Comparison of ENCODE assay signal across 8 cellular contexts in genomic region chr9:136629879-136630661, GRCh38. TPM values are rescaled to one million over a fixed set of nuclear protein-coding genes. Genes with fewer than 3 reads are reported as not detected.
DNase-seq lines count a peak whose midpoint lies in the region; ATAC-seq and TF ChIP-seq lines count a peak whose summit lies in the region.

No MANE protein-coding gene starts in this region.

- H3K9me3 ChIP-seq in psoas muscle, result no peaks in the 10 kb centered on the region

- TF ChIP-seq CTCF in fibroblast of villous mesenchyme (IDR thresholded peaks at IDR 0.05; ENCODE audit: insufficient read depth, low read depth, low read length) (peak; percentile 73), psoas muscle (IDR thresholded peaks at IDR 0.05) (peak; percentile 37)

- 35 to 42% (median 38%) methylated on average over 17 to 19 of the region's 19 CpGs for WGBS in psoas muscle, 3 donors

- H3K27ac ChIP-seq in psoas muscle, result no peak overlapping the region

- intact Hi-C loops in psoas muscle (cut with DNase I), result loop anchor here (2.0 to 10.0 kb wide), 3 partner anchors 62 to 295 kb away; no protein-coding TSS in a partner anchor

- no peaks in the 10 kb centered on the region for H3K36me3 ChIP-seq in psoas muscle (ENCODE audit: insufficient read depth in 1 of 2, low read depth in 1 of 2)

- peaks cover 12% of the 10 kb centered on the region for H3K4me1 ChIP-seq in psoas muscle

- peaks cover 0 to 2% (median 0%) of the 10 kb centered on the region in 3 donors for H3K27me3 ChIP-seq in psoas muscle (ENCODE audit: insufficient read depth in 3 of 3, low read length in 2 of 3)

- DNase-seq in DMS153 treated with DMSO at 0.1 percent for 48 hours (lab: John Stamatoyannopoulos, UW; ENCODE audit: unreplicated experiment) (peak; percentile 10), DMS153 (lab: John Stamatoyannopoulos, UW) (no peak), NCI-H748 treated with DMSO at 0.1 percent for 48 hours (lab: John Stamatoyannopoulos, UW) (peak; percentile 54), fibroblast of villous mesenchyme (ENCODE audit: low read depth) (peak; percentile 50), psoas muscle (peak in 1 of 2 donors; percentile 68)
- peak; percentile 62 for DNase-seq in activated T-cell treated with anti-CD3 and anti-CD28 coated beads, Interleukin-2, amount 50 U/mL, for 1 hour

- no peak overlapping the region for H3K4me3 ChIP-seq in fibroblast of villous mesenchyme (ENCODE audit: low read depth, low read length)
- no peak overlapping the region for H3K4me3 ChIP-seq in psoas muscle

- ATAC-seq in psoas muscle (peak; percentile 45 to 65 (median 60)), HG02970 (IDR thresholded peaks at IDR 0.05; ENCODE audit: low FRiP score, unreplicated experiment) (no peak), HG03520 (IDR thresholded peaks at IDR 0.05; ENCODE audit: unreplicated experiment) (no peak)

RNA-seq across cellular contexts. Expression of gene EGFL7, which starts 32.6 kb away (rescaled TPM):
- total RNA-seq in fibroblast of villous mesenchyme, result 7.7 and 9.9 TPM in 2 replicates
- 10 to 100 TPM; 47.0 to 55.3 (median 48.8) TPM for total RNA-seq in psoas muscle
- 10 to 100 TPM; 34.7 to 73.4 (median 48.4) TPM for polyA plus RNA-seq in psoas muscle

RNA-seq across cellular contexts. Expression of gene AGPAT2, which starts 57.2 kb away (rescaled TPM):
- total RNA-seq in fibroblast of villous mesenchyme (31.5 and 34.5 TPM in 2 replicates), psoas muscle (10 to 100 TPM; 15.5 to 46.3 (median 31.5) TPM)
- polyA plus RNA-seq in psoas muscle, result 10 to 100 TPM; 25.9 to 66.5 (median 46.8) TPM

Comparison
In these comparisons a context has a peak if more than half of its experiments do, and no peak if none do; other contexts are left out.
1. ATAC-seq: peak in psoas muscle (4 of 4); none in HG02970 (single experiment) and HG03520 (single experiment).